Comparison of ENCODE assay signal across 15 cellular contexts in the genomic region with DNA sequence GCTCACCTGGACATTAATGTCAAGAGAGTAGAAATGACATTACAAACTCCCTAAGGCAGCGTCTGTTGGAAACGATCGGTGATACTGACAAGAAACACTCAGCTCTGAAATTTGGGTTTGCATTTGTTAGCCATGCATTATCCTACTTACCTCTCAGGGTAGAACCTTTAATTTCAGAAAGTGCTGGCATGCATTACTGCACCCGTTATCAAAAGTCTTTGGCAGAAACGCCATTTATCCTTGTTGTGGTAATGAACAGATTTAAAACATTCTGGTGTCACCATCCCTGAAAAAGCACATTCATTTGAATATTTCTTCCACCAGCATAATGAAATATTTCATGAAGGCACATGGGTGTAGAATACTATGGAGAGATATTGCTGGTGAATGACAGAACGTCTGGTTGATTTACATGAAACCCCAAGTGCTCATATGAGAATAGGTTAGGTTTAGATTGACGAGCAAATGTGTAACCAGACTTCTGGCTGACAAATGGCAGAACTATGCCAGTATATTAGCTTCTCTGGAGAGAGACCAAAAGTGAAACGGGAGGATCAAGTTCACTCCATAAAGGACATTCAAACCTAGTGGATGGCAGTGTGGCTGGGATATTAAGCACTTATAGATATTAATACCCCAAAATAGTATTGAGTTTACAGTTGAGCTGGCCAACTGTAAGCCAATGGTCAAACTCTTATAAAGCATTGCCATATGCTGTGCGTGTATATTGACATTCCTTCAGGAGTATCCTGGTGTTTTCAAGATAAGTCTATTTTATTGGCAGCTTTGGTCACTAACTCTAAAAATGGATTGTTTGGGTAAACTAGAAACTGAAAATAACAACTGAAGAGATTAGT. TPM values are rescaled to one million over a fixed set of nuclear protein-coding genes. Genes with fewer than 3 reads are reported as not detected.
A peak's percentile ranks its signal among the peaks of the same experiment; 100 is the strongest.
DNase-seq lines count a peak whose midpoint lies in the region; ATAC-seq and TF ChIP-seq lines count a peak whose summit lies in the region.
"Had no signal": no experiment of that assay in that cellular context is flagged by ENCODE, and none has a peak within 500 bp of the region (broad histone marks: within the 10 kb centered on the region; RNA-seq: fewer than 3 reads in every experiment).

No MANE protein-coding gene starts in this region.

- H3K9me3 Mint-ChIP-seq in activated T-cell treated with anti-CD3 and anti-CD28 coated beads, Interleukin-2, amount 50 U/mL, for 4 hours = no peaks in the 10 kb centered on the region

- no peak for TF ChIP-seq POLR2A in esophagus squamous epithelium (IDR thresholded peaks at IDR 0.05)
- no peak for TF ChIP-seq POLR2A in GM18505 (IDR thresholded peaks at IDR 0.05; ENCODE audit: borderline replicate concordance, extremely low read depth, insufficient read depth, insufficient read length)

- intact Hi-C loops in Right ventricle myocardium inferior (cut with DNase I) (no loop called here), cardiac septum (cut with DNase I) (loop anchor here (5.0 kb wide), 1 partner anchor 739 kb away; no protein-coding TSS in a partner anchor), esophagus squamous epithelium (cut with DNase I) (loop anchor here (5.0 kb wide), 1 partner anchor 69 kb away; no protein-coding TSS in a partner anchor)

- H3K4me1 ChIP-seq in esophagus squamous epithelium = peaks cover 0 to 50% (median 5%) of the 10 kb centered on the region in 3 donors

- ATAC-seq in Right ventricle myocardium inferior (peak; percentile 54), GM18505 (IDR thresholded peaks at IDR 0.05; ENCODE audit: unreplicated experiment) (no peak)
- ATAC-seq in activated T-cell treated with anti-CD3 and anti-CD28 coated beads, Interleukin-2, amount 50 U/mL, for 4 hours = no peak

- WGBS in esophagus squamous epithelium, 2 donors = 65 to 70% methylated on average over 9 of the region's 9 CpGs

- no peaks in the 10 kb centered on the region for H3K27me3 ChIP-seq in esophagus squamous epithelium
- H3K27me3 ChIP-seq: esophagus muscularis mucosa had no signal

- no peak overlapping the region for H3K27ac ChIP-seq in esophagus squamous epithelium
- H3K27ac ChIP-seq: esophagus muscularis mucosa, HL-60 had no signal

- no peaks in the 10 kb centered on the region for H3K27me3 Mint-ChIP-seq in activated T-cell treated with anti-CD3 and anti-CD28 coated beads, Interleukin-2, amount 50 U/mL, for 4 hours (ENCODE audit: low read depth)
- H3K27me3 Mint-ChIP-seq: type B pancreatic cell had no signal

- no peak overlapping the region for H3K4me3 ChIP-seq in esophagus squamous epithelium
- H3K4me3 ChIP-seq: esophagus muscularis mucosa had no signal

- DNase-seq in Right ventricle myocardium inferior (ENCODE audit: missing footprints) (no peak), cardiac septum (ENCODE audit: low spot score) (no peak), brain pericyte (ENCODE audit: low read depth, low spot score) (peak; percentile 26), kidney tubule cell (ENCODE audit: low spot score) (peak; percentile 89), stromal cell of bone marrow (ENCODE audit: low read depth) (peak; percentile 38), esophagus squamous epithelium (lab: John Stamatoyannopoulos, UW) (no peak)
- no peak for DNase-seq in activated T-cell treated with anti-CD3 and anti-CD28 coated beads, Interleukin-2, amount 50 U/mL, for 4 hours
- DNase-seq: activated CD4-positive, alpha-beta T cell treated with anti-CD3 and anti-CD28 coated beads, Interleukin-2, amount 50 U/mL, for 48 hours; NCI-H2081 treated with DMSO at 0.1 percent for 48 hours had no signal

- H3K4me1 Mint-ChIP-seq in activated T-cell treated with anti-CD3 and anti-CD28 coated beads, Interleukin-2, amount 50 U/mL, for 4 hours (ENCODE audit: low read depth) = no peaks in the 10 kb centered on the region

- no peak overlapping the region for H3K4me3 Mint-ChIP-seq in activated T-cell treated with anti-CD3 and anti-CD28 coated beads, Interleukin-2, amount 50 U/mL, for 4 hours
- H3K4me3 Mint-ChIP-seq: type B pancreatic cell had no signal

- no peaks in the 10 kb centered on the region for H3K36me3 Mint-ChIP-seq in activated T-cell treated with anti-CD3 and anti-CD28 coated beads, Interleukin-2, amount 50 U/mL, for 4 hours (ENCODE audit: insufficient read depth)

- no peaks in the 10 kb centered on the region for H3K36me3 ChIP-seq in esophagus squamous epithelium
- H3K36me3 ChIP-seq: esophagus muscularis mucosa had no signal

- no peak for TF ChIP-seq CTCF in esophagus squamous epithelium (IDR thresholded peaks at IDR 0.05)

- no peaks in the 10 kb centered on the region for H3K9me3 ChIP-seq in esophagus squamous epithelium
- H3K9me3 ChIP-seq: esophagus muscularis mucosa had no signal

RNA-seq across cellular contexts. Expression of gene ITGB6, which starts 53.6 kb away (rescaled TPM):
- total RNA-seq in Right ventricle myocardium inferior (5.0 TPM), cardiac septum (0.05 TPM), esophagus squamous epithelium (10 to 100 TPM; 25.3 to 42.2 (median 33.6) TPM)
- not detected for total RNA-seq in activated T-cell treated with anti-CD3 and anti-CD28 coated beads, Interleukin-2, amount 50 U/mL, for 4 hours
- total RNA-seq: H1; T-helper 2 cell treated with Interferon-gamma antibody and Interleukin-4, amounts not matched to agents 100 ng/mL and 5 ng/mL, for 36 hours had no signal

Comparison
In these comparisons a context has a peak if more than half of its experiments do, and no peak if none do; other contexts are left out.
1. DNase-seq: peak in brain pericyte (single experiment), kidney tubule cell (single experiment) and stromal cell of bone marrow (single experiment); none in Right ventricle myocardium inferior (single experiment), cardiac septum (single experiment), activated T-cell treated with anti-CD3 and anti-CD28 coated beads, Interleukin-2, amount 50 U/mL, for 4 hours (single experiment) and esophagus squamous epithelium (single experiment).